18 cellular contexts compared by ENCODE assay signal in genomic region chr9:27967236-27967635, GRCh38.
DNase-seq lines count a peak whose midpoint lies in the region; ATAC-seq and TF ChIP-seq lines count a peak whose summit lies in the region.
"Had no signal": no experiment of that assay in that cellular context is flagged by ENCODE, and none has a peak within 500 bp of the region (broad histone marks: within the 10 kb centered on the region; RNA-seq: fewer than 3 reads in every experiment).

No MANE protein-coding gene starts in this region.

- H3K4me1 Mint-ChIP-seq in type B pancreatic cell (ENCODE audit: unreplicated experiment) (peaks cover 15% of the 10 kb centered on the region), endodermal cell (peaks cover 14% of the 10 kb centered on the region)
- H3K4me1 Mint-ChIP-seq: CD4-positive, alpha-beta memory T cell had no signal

- TF ChIP-seq CTCF in RWPE1 (conservative IDR thresholded peaks at IDR 0.05; ENCODE audit: low read depth) (no peak), epithelial cell of esophagus (IDR thresholded peaks at IDR 0.05; ENCODE audit: insufficient read depth, low read depth, low read length, missing control alignments) (no peak), type B pancreatic cell (conservative IDR thresholded peaks at IDR 0.05) (no peak), endodermal cell (conservative IDR thresholded peaks at IDR 0.05) (no peak)

- H3K4me3 ChIP-seq in epithelial cell of esophagus (ENCODE audit: low read length) (no peak overlapping the region), endodermal cell (ENCODE audit: low read length) (no peak overlapping the region)
- H3K4me3 ChIP-seq: GM12878, GM23338 had no signal

- H3K27ac Mint-ChIP-seq in type B pancreatic cell = peak overlapping the region; percentile 59
- H3K27ac Mint-ChIP-seq in endodermal cell = no peak overlapping the region
- H3K27ac Mint-ChIP-seq: CD4-positive, alpha-beta memory T cell; GM23338; H9 had no signal

- H3K9ac ChIP-seq in endodermal cell (ENCODE audit: extremely low read depth, low read length, poor library complexity, severe bottlenecking) = no peak overlapping the region

- H3K9me3 Mint-ChIP-seq in type B pancreatic cell (peaks cover 4% of the 10 kb centered on the region), endodermal cell (peaks cover 5% of the 10 kb centered on the region)
- H3K9me3 Mint-ChIP-seq: GM23338, H9 had no signal

- CTCF ChIA-PET in RWPE1 (lab: Yijun Ruan, JAX) = no interaction called here

- H3K36me3 Mint-ChIP-seq in type B pancreatic cell = no peaks in the 10 kb centered on the region
- H3K36me3 Mint-ChIP-seq in endodermal cell (ENCODE audit: low read depth) = no peaks in the 10 kb centered on the region
- H3K36me3 Mint-ChIP-seq: CD4-positive, alpha-beta memory T cell had no signal

- DNase-seq in NCI-H69 (lab: John Stamatoyannopoulos, UW) = peak; percentile 67
- peak; percentile 4 for DNase-seq in RWPE1 (ENCODE audit: low spot score)
- DNase-seq in epithelial cell of esophagus (ENCODE audit: low read depth) = peak; percentile 46
- no peak for DNase-seq in type B pancreatic cell (ENCODE audit: extremely low spot score, unreplicated experiment)
- DNase-seq in endodermal cell = no peak
- DNase-seq: C1 segment of cervical spinal cord; Calu3; CD4-positive, alpha-beta memory T cell; COR-L47; DMS53; DND-41; GDM1; H9 had no signal

- H3K36me3 ChIP-seq in endodermal cell (ENCODE audit: control insufficient read depth, insufficient read depth, low read length) = no peaks in the 10 kb centered on the region

- no peaks in the 10 kb centered on the region for H3K9me3 ChIP-seq in endodermal cell (ENCODE audit: control insufficient read depth, low read length)

- H3K27me3 ChIP-seq in endodermal cell (ENCODE audit: control insufficient read depth, insufficient read depth, low read length, poor library complexity, severe bottlenecking) = peaks cover 23% of the 10 kb centered on the region

- POLR2A ChIA-PET in RWPE1 (lab: Yijun Ruan, JAX; ENCODE audit: low non-redundant PET) = no interaction called here

- WGBS in endodermal cell (ENCODE audit: insufficient coverage in 1 of 2, insufficient read length in 1 of 2), 2 experiments = 92% methylated on average over 2 of the region's 2 CpGs; no CpG with 5 or more reads in 1 of the 2 experiments

- H3K27me3 Mint-ChIP-seq in type B pancreatic cell (no peaks in the 10 kb centered on the region), endodermal cell (ENCODE audit: insufficient read depth) (peaks cover 25% of the 10 kb centered on the region)
- H3K27me3 Mint-ChIP-seq: CD4-positive, alpha-beta memory T cell had no signal

- H3K4me3 Mint-ChIP-seq in type B pancreatic cell = peak overlapping the region; percentile 32
- H3K4me3 Mint-ChIP-seq in endodermal cell = no peak overlapping the region
- H3K4me3 Mint-ChIP-seq: CD4-positive, alpha-beta memory T cell; GM23338; H9 had no signal

- ATAC-seq in HG03175 (IDR thresholded peaks at IDR 0.05; ENCODE audit: unreplicated experiment) = no peak
- no peak for ATAC-seq in GM18868 (IDR thresholded peaks at IDR 0.05; ENCODE audit: unreplicated experiment)
- ATAC-seq: GM12878, GM23338, HCT116 had no signal

- H3K27ac ChIP-seq in RWPE1 (no peak overlapping the region), endodermal cell (ENCODE audit: low read depth, low read length) (no peak overlapping the region)

- H3K4me1 ChIP-seq in endodermal cell (ENCODE audit: control insufficient read depth, insufficient read depth, low read length) = peaks cover 7% of the 10 kb centered on the region

Comparison
In these comparisons a context has a peak if more than half of its experiments do, and no peak if none do; other contexts are left out.
1. DNase-seq: peak in NCI-H69 (single experiment), RWPE1 (single experiment) and epithelial cell of esophagus (single experiment); none in type B pancreatic cell (single experiment) and endodermal cell (single experiment).